In genomic region chr14:36663404-36664321, GRCh38 we compare ENCODE assay signal across 2 cellular contexts.
TF ChIP-seq lines count a peak whose summit lies in the region.

No MANE protein-coding gene starts in this region.

TF ChIP-seq in HepG2, 621 proteins besides CTCF, POLR2A, EP300 and RAD21:
- TF ChIP-seq UBTF (CRISPR knock-in tag; IDR thresholded peaks at IDR 0.05) (0 out of 2 replicates have a peak, but pooled peaks have one; percentile 17), ZNF354B (CRISPR knock-in tag; IDR thresholded peaks at IDR 0.05) (0 out of 2 replicates have a peak, but pooled peaks have one; percentile 43), AGO1 (IDR thresholded peaks at IDR 0.05; ENCODE audit: low read depth, low read length, poor library complexity, severe bottlenecking) (peak; percentile 11), HNRNPL (IDR thresholded peaks at IDR 0.05; ENCODE audit: low read depth, low read length) (0 out of 2 replicates have a peak, but pooled peaks have one; percentile 21), HES4 (CRISPR knock-in tag; IDR thresholded peaks at IDR 0.05; ENCODE audit: borderline replicate concordance) (0 out of 2 replicates have a peak, but pooled peaks have one; percentile 35), NFKB2 (CRISPR knock-in tag; IDR thresholded peaks at IDR 0.05; ENCODE audit: borderline replicate concordance) (peak; percentile 9; the same call in 1 of the 2 replicates), ZNF780A (CRISPR knock-in tag; IDR thresholded peaks at IDR 0.05) (no peak), SNAPC2 (CRISPR knock-in tag; IDR thresholded peaks at IDR 0.05) (0 out of 2 replicates have a peak, but pooled peaks have one; percentile 51), MZF1 (CRISPR knock-in tag; IDR thresholded peaks at IDR 0.05; ENCODE audit: borderline replicate concordance) (0 out of 2 replicates have a peak, but pooled peaks have one; percentile 12), GPN1 (CRISPR knock-in tag; IDR thresholded peaks at IDR 0.05; ENCODE audit: borderline replicate concordance) (no peak), EZH2 (conservative IDR thresholded peaks at IDR 0.05; ENCODE audit: low read depth, low read length) (peak; percentile 93; the same call in 1 of the 2 replicates), ZFP62 (CRISPR knock-in tag; IDR thresholded peaks at IDR 0.05) (no peak)
TF ChIP-seq in HepG2: peak in this region for 9.

TF ChIP-seq in GM12891, 5 proteins besides CTCF, POLR2A, EP300 and RAD21 (continued from another document):
- no peak for TF ChIP-seq POLR2AphosphoS5 (IDR thresholded peaks at IDR 0.05; ENCODE audit: low read depth, low read length)
- TF ChIP-seq TAF1 (IDR thresholded peaks at IDR 0.05; ENCODE audit: low read depth, low read length), result no peak
- no peak for TF ChIP-seq POU2F2 (IDR thresholded peaks at IDR 0.05; ENCODE audit: low read depth, low read length)
- TF ChIP-seq SPI1 (IDR thresholded peaks at IDR 0.05; ENCODE audit: low read depth, low read length), result no peak
TF ChIP-seq in GM12891: peak in this region for 0.
